Comparison of ENCODE assay signal across 18 cellular contexts in genomic region chr16:3908951-3909437, GRCh38.
"Had no signal": no experiment of that assay in that cellular context is flagged by ENCODE, and none has a peak within 500 bp of the region (broad histone marks: within the 10 kb centered on the region; RNA-seq: fewer than 3 reads in every experiment).

No MANE protein-coding gene starts in this region.

- H3K27ac ChIP-seq: brain microvascular endothelial cell, colonic mucosa, foreskin keratinocyte, sigmoid colon, tibial artery had no signal

- H3K4me3 ChIP-seq: colonic mucosa, sigmoid colon, tibial artery had no signal

- H3K4me1 ChIP-seq: colonic mucosa, foreskin keratinocyte, sigmoid colon, tibial artery had no signal

- H3K27me3 ChIP-seq: brain microvascular endothelial cell, colonic mucosa, foreskin keratinocyte, sigmoid colon, tibial artery had no signal

- H3K4me1 Mint-ChIP-seq: activated CD4-positive, alpha-beta T cell treated with anti-CD3 and anti-CD28 coated beads, Interleukin-2, amount 10 ng/mL, durations not matched to agents 24 days and 14 days; neural crest cell had no signal

- H3K9me3 ChIP-seq: colonic mucosa, sigmoid colon, tibial artery had no signal

- H3K4me3 Mint-ChIP-seq: activated CD4-positive, alpha-beta T cell treated with anti-CD3 and anti-CD28 coated beads, Interleukin-2, amount 10 ng/mL, durations not matched to agents 24 days and 14 days; activated CD8-positive, alpha-beta T cell treated with anti-CD3 and anti-CD28 coated beads, Interleukin-2, amount 10 ng/mL, durations not matched to agents 7 days and 5 days; activated naive CD4-positive, alpha-beta T cell treated with anti-CD3 and anti-CD28 coated beads for 36 hours; activated T-cell treated with anti-CD3 and anti-CD28 coated beads, Interleukin-2, amount 50 U/mL, for 4 hours; neural crest cell; T-cell had no signal

- H3K9me3 Mint-ChIP-seq: activated CD4-positive, alpha-beta T cell treated with anti-CD3 and anti-CD28 coated beads, Interleukin-2, amount 10 ng/mL, durations not matched to agents 24 days and 14 days; activated naive CD4-positive, alpha-beta T cell treated with anti-CD3 and anti-CD28 coated beads for 36 hours; activated T-cell treated with anti-CD3 and anti-CD28 coated beads, Interleukin-2, amount 50 U/mL, for 4 hours; neural crest cell; T-cell had no signal

- DNase-seq: activated CD4-positive, alpha-beta T cell treated with anti-CD3 and anti-CD28 coated beads, Interleukin-2, amount 10 ng/mL, durations not matched to agents 24 days and 14 days; activated CD4-positive, CD25-positive, alpha-beta regulatory T cell; activated CD8-positive, alpha-beta T cell treated with anti-CD3 and anti-CD28 coated beads, Interleukin-2, amount 10 ng/mL, durations not matched to agents 7 days and 5 days; activated naive CD4-positive, alpha-beta T cell treated with anti-CD3 and anti-CD28 coated beads for 36 hours; activated T-cell treated with anti-CD3 and anti-CD28 coated beads, Interleukin-2, amount 50 U/mL, for 4 hours; brain microvascular endothelial cell; central memory CD4-positive, alpha-beta T cell; colonic mucosa; foreskin keratinocyte; glutamatergic neuron; hippocampal formation; left colon; mammary epithelial cell; sigmoid colon; stimulated activated naive CD4-positive, alpha-beta T cell treated with Interleukin-2 at 50 U/mL for 16 hours; T-cell; tibial artery had no signal

- H3K27me3 Mint-ChIP-seq: activated CD4-positive, alpha-beta T cell treated with anti-CD3 and anti-CD28 coated beads, Interleukin-2, amount 10 ng/mL, durations not matched to agents 24 days and 14 days; T-cell had no signal

- H3K36me3 Mint-ChIP-seq: T-cell had no signal

- ATAC-seq: activated CD8-positive, alpha-beta T cell treated with anti-CD3 and anti-CD28 coated beads, Interleukin-2, amount 10 ng/mL, durations not matched to agents 7 days and 5 days; activated T-cell treated with anti-CD3 and anti-CD28 coated beads, Interleukin-2, amount 50 U/mL, for 4 hours; foreskin keratinocyte; left colon; T-cell had no signal

- H3K27ac Mint-ChIP-seq: activated CD4-positive, alpha-beta T cell treated with anti-CD3 and anti-CD28 coated beads, Interleukin-2, amount 10 ng/mL, durations not matched to agents 24 days and 14 days; activated CD8-positive, alpha-beta T cell treated with anti-CD3 and anti-CD28 coated beads, Interleukin-2, amount 10 ng/mL, durations not matched to agents 7 days and 5 days; activated naive CD4-positive, alpha-beta T cell treated with anti-CD3 and anti-CD28 coated beads for 36 hours; T-cell had no signal

- H3K36me3 ChIP-seq: brain microvascular endothelial cell, colonic mucosa, sigmoid colon, tibial artery had no signal
